In the genomic region with DNA sequence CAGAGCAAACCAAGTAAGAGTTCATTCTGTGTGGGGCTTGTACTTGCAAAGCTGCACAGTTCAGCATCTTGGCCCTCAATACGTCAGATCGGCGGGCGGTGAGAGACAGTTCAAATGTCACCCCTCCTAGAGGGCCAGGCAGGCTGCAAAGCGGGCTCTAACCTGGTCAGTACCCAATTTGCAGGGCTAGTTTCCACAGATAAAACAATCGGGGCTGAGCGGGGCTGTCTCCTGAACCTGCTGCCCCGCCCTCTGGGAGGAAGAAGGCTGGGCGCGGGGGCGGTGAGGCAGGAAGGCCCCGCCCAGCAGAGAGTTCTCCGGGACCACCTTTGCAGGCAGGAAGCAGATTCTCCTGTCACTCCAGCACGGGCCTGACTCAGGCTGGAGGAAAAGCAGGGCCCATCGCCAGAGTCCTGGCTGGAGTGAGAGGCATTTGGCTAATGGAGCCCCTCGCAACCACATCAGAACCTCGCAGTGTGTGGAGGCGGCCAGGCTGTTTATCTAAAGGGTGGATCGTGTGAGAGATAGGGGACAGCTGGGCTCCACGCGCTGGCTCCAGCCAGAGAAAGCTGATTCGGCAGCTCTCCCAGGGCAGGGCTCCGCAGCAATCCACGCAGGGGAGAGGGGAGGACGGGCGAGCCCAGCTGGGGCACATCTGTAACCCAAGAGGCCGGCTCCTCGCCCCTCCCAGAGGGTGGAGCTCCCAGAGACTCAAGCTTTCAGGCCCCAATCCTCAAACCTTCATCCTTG, we compare ENCODE assay signal across 8 cellular contexts.
DNase-seq lines count a peak whose midpoint lies in the region; ATAC-seq and TF ChIP-seq lines count a peak whose summit lies in the region.

No MANE protein-coding gene starts in this region.

- H3K36me3 Mint-ChIP-seq in activated B cell treated with CpG ODN at 0.5 μM for 24 hours (ENCODE audit: low read depth): peaks cover 2% of the 10 kb centered on the region

- H3K27ac Mint-ChIP-seq in activated B cell treated with CpG ODN at 0.5 μM for 24 hours: peak overlapping the region; percentile 71

- no peaks in the 10 kb centered on the region for H3K9me3 ChIP-seq in MM.1S (replicated peaks; ENCODE audit: insufficient read depth, low read length)

- H3K4me3 ChIP-seq in MM.1S (ENCODE audit: low read length): peak overlapping the region; percentile 77

- H3K4me1 ChIP-seq in MM.1S (ENCODE audit: low read length): no peaks in the 10 kb centered on the region

- peak overlapping the region; percentile 64 for H3K9ac ChIP-seq in MM.1S (ENCODE audit: low read length)

- H3F3A ChIP-seq in MM.1S (ENCODE audit: insufficient read depth, low read length): peaks cover 13% of the 10 kb centered on the region

- H3K27me3 ChIP-seq in MM.1S (replicated peaks; ENCODE audit: insufficient read depth, low read length): no peaks in the 10 kb centered on the region

- no peak for TF ChIP-seq CTCF in MM.1S (IDR thresholded peaks at IDR 0.05; ENCODE audit: low read length)
- no peak for TF ChIP-seq CTCF in activated B cell treated with CpG ODN at 0.5 μM for 24 hours (IDR thresholded peaks at IDR 0.05)

- H3K9me2 ChIP-seq in MM.1S (replicated peaks; ENCODE audit: insufficient read depth, low read length): no peaks in the 10 kb centered on the region

- POLR2A ChIA-PET in activated B cell treated with CpG ODN at 0.5 μM for 24 hours (lab: Charles Lee): interaction anchor here (0.6 kb wide), 1 partner anchor 327 kb away, joined by 4 read pairs; no protein-coding TSS in a partner anchor

- H3K4me2 ChIP-seq in MM.1S (ENCODE audit: low read depth, low read length): peak overlapping the region; percentile 98

- ATAC-seq in GM21825 (IDR thresholded peaks at IDR 0.05; ENCODE audit: unreplicated experiment) (peak; percentile 81), activated B cell treated with CpG ODN at 0.5 μM for 24 hours (ENCODE audit: low read depth) (peak; percentile 84)

- CTCF ChIA-PET in activated B cell treated with CpG ODN at 0.5 μM for 24 hours (lab: Charles Lee): no interaction called here

- peak overlapping the region; percentile 90 for H3K4me3 Mint-ChIP-seq in activated B cell treated with CpG ODN at 0.5 μM for 24 hours

- H3K4me1 Mint-ChIP-seq in activated B cell treated with CpG ODN at 0.5 μM for 24 hours: peaks cover 47% of the 10 kb centered on the region

- no peaks in the 10 kb centered on the region for H3K79me2 ChIP-seq in MM.1S (ENCODE audit: low read length)

- H3K27me3 Mint-ChIP-seq in activated B cell treated with CpG ODN at 0.5 μM for 24 hours: peaks cover 4% of the 10 kb centered on the region

- peak overlapping the region; percentile 95 for H2AFZ ChIP-seq in MM.1S (ENCODE audit: low read length)

- H4K20me1 ChIP-seq in MM.1S (ENCODE audit: insufficient read depth, low read length): no peaks in the 10 kb centered on the region

- peaks cover 6% of the 10 kb centered on the region for H3K9me3 Mint-ChIP-seq in activated B cell treated with CpG ODN at 0.5 μM for 24 hours

- no peaks in the 10 kb centered on the region for H3K36me3 ChIP-seq in MM.1S (replicated peaks; ENCODE audit: insufficient read depth, low read length)

- DNase-seq in GDM1 (lab: John Stamatoyannopoulos, UW) (peak; percentile 16), MM.1S (peak; percentile 84), activated B cell treated with CpG ODN at 0.5 μM for 24 hours (peak; percentile 36), left kidney (ENCODE audit: low read depth, low spot score) (peak; percentile 96), inferior parietal cortex (ENCODE audit: extremely low spot score) (no peak)
- DNase-seq in stimulated activated CD4-positive, alpha-beta T cell treated with anti-CD3 and anti-CD28 coated beads, Interleukin-4, amount 100 ng/mL, for 24 hours: peak; percentile 52

- intact Hi-C loops in activated B cell treated with CpG ODN at 0.5 μM for 24 hours (cut with micrococcal nuclease): loop anchor here (2.0 to 10.0 kb wide), 2 partner anchors 79 to 83 kb away; a partner anchor contains a TSS

- peak overlapping the region; percentile 66 for H3K27ac ChIP-seq in MM.1S (ENCODE audit: low read length)
- peak overlapping the region; percentile 4 for H3K27ac ChIP-seq in cingulate gyrus (ENCODE audit: low read depth, low read length)
